1 cellular context compared by ENCODE assay signal in the genomic region with DNA sequence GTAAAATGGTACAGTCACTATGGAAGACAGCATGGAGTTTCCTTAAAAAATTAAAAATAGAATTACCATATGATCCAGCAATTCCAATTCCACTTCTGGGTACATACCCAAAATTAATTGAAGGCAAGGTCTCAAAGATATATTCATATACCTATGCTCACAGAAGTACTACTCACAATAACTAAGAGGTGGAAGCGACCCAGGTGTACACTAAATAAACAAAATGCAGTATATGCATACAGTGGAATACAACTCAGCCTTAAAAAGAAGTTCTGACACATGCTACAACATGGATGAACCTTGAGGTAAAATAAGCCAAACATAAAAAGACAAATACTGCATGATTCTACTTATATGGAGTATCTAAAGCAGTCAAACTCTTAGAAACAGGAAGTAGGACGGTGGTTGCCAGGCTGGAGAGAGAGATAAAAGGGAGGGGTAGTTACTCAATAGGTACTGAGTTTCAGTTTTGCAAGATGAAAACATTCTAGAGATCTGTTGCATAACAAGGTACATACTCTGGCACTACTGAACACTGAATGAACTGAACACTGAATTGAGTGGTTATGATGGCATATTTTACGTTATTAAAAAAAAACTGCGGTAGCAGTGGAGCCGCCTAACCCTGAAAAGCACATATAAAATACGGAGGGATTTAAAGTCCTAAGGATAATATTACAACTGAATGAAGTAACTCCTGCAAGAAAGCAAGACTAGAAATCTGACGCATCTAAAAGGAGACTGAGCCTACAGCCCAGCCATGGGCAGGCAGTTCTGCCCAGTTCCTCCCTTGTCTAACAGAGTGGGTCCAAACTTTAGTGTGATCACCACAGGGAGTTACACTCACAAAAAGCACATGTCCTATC.
A peak's percentile ranks its signal among the peaks of the same experiment; 100 is the strongest.
TF ChIP-seq lines count a peak whose summit lies in the region.

No MANE protein-coding gene starts in this region.

TF ChIP-seq in HepG2, 621 proteins besides CTCF, POLR2A, EP300 and RAD21 (continued from another document and continues in another):
- peak; percentile 47; the same call in 1 of the 2 replicates for TF ChIP-seq GABPB1 (CRISPR knock-in tag; IDR thresholded peaks at IDR 0.05)
- TF ChIP-seq ADNP (CRISPR knock-in tag; IDR thresholded peaks at IDR 0.05) = no peak
- no peak for TF ChIP-seq ZNF550 (CRISPR knock-in tag; IDR thresholded peaks at IDR 0.05; ENCODE audit: borderline replicate concordance)
- no peak for TF ChIP-seq SP140L (CRISPR knock-in tag; IDR thresholded peaks at IDR 0.05; ENCODE audit: borderline replicate concordance)
- no peak for TF ChIP-seq SMARCC2 (IDR thresholded peaks at IDR 0.05)
- TF ChIP-seq, protein P1, sequence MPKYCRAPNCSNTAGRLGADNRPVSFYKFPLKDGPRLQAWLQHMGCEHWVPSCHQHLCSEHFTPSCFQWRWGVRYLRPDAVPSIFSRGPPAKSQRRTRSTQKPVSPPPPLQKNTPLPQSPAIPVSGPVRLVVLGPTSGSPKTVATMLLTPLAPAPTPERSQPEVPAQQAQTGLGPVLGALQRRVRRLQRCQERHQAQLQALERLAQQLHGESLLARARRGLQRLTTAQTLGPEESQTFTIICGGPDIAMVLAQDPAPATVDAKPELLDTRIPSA (CRISPR knock-in tag; IDR thresholded peaks at IDR 0.05; ENCODE audit: borderline replicate concordance) = no peak
- no peak for TF ChIP-seq ZNF530 (CRISPR knock-in tag; IDR thresholded peaks at IDR 0.05; ENCODE audit: low read depth)
- no peak for TF ChIP-seq POGZ (CRISPR knock-in tag; IDR thresholded peaks at IDR 0.05)
- TF ChIP-seq, protein P2, sequence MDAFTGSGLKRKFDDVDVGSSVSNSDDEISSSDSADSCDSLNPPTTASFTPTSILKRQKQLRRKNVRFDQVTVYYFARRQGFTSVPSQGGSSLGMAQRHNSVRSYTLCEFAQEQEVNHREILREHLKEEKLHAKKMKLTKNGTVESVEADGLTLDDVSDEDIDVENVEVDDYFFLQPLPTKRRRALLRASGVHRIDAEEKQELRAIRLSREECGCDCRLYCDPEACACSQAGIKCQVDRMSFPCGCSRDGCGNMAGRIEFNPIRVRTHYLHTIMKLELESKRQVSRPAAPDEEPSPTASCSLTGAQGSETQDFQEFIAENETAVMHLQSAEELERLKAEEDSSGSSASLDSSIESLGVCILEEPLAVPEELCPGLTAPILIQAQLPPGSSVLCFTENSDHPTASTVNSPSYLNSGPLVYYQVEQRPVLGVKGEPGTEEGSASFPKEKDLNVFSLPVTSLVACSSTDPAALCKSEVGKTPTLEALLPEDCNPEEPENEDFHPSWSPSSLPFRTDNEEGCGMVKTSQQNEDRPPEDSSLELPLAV (CRISPR knock-in tag; conservative IDR thresholded peaks at IDR 0.05; ENCODE audit: low read depth) = no peak
- TF ChIP-seq NAIF1 (CRISPR knock-in tag; IDR thresholded peaks at IDR 0.05; ENCODE audit: borderline replicate concordance) = no peak
- no peak for TF ChIP-seq SP4 (CRISPR knock-in tag; IDR thresholded peaks at IDR 0.05)
- TF ChIP-seq ZNF180 (CRISPR knock-in tag; IDR thresholded peaks at IDR 0.05; ENCODE audit: borderline replicate concordance, low read depth) = no peak
- peak; percentile 58 for TF ChIP-seq PHF5A (CRISPR knock-in tag; IDR thresholded peaks at IDR 0.05; ENCODE audit: low read depth, unreplicated experiment)
- no peak for TF ChIP-seq FOSL1 (CRISPR knock-in tag; IDR thresholded peaks at IDR 0.05; ENCODE audit: borderline replicate concordance)
- TF ChIP-seq PHF21A (CRISPR knock-in tag; IDR thresholded peaks at IDR 0.05) = no peak
- no peak for TF ChIP-seq HOXD1 (CRISPR knock-in tag; IDR thresholded peaks at IDR 0.05)
- no peak for TF ChIP-seq SMAD9 (CRISPR knock-in tag; IDR thresholded peaks at IDR 0.05)
- TF ChIP-seq ASH2L (IDR thresholded peaks at IDR 0.05; ENCODE audit: insufficient read length, low read depth, low read length) = peak; percentile 40
- no peak for TF ChIP-seq HDAC1 (CRISPR knock-in tag; IDR thresholded peaks at IDR 0.05)
- TF ChIP-seq, protein P3, sequence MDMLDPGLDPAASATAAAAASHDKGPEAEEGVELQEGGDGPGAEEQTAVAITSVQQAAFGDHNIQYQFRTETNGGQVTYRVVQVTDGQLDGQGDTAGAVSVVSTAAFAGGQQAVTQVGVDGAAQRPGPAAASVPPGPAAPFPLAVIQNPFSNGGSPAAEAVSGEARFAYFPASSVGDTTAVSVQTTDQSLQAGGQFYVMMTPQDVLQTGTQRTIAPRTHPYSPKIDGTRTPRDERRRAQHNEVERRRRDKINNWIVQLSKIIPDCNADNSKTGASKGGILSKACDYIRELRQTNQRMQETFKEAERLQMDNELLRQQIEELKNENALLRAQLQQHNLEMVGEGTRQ (IDR thresholded peaks at IDR 0.05; ENCODE audit: low read depth, low read length) = no peak
- TF ChIP-seq, protein P3 (CRISPR knock-in tag; IDR thresholded peaks at IDR 0.05; ENCODE audit: borderline replicate concordance) = no peak
- peak; percentile 66 for TF ChIP-seq RXRB (CRISPR knock-in tag; IDR thresholded peaks at IDR 0.05; ENCODE audit: borderline replicate concordance)
- no peak for TF ChIP-seq ZNF460 (CRISPR knock-in tag; IDR thresholded peaks at IDR 0.05; ENCODE audit: borderline replicate concordance)
- no peak for TF ChIP-seq MYNN (CRISPR knock-in tag; IDR thresholded peaks at IDR 0.05; ENCODE audit: low read depth)
- no peak for TF ChIP-seq TRIM24 (CRISPR knock-in tag; IDR thresholded peaks at IDR 0.05)
- no peak for TF ChIP-seq ZNF432 (CRISPR knock-in tag; IDR thresholded peaks at IDR 0.05; ENCODE audit: borderline replicate concordance)
- peak; percentile 60; the same call in 1 of the 2 replicates for TF ChIP-seq ZKSCAN8 (CRISPR knock-in tag; IDR thresholded peaks at IDR 0.05; ENCODE audit: borderline replicate concordance)
- peak; percentile 48; the same call in 1 of the 2 replicates for TF ChIP-seq ZNF12 (CRISPR knock-in tag; IDR thresholded peaks at IDR 0.05)
- TF ChIP-seq, protein P4, sequence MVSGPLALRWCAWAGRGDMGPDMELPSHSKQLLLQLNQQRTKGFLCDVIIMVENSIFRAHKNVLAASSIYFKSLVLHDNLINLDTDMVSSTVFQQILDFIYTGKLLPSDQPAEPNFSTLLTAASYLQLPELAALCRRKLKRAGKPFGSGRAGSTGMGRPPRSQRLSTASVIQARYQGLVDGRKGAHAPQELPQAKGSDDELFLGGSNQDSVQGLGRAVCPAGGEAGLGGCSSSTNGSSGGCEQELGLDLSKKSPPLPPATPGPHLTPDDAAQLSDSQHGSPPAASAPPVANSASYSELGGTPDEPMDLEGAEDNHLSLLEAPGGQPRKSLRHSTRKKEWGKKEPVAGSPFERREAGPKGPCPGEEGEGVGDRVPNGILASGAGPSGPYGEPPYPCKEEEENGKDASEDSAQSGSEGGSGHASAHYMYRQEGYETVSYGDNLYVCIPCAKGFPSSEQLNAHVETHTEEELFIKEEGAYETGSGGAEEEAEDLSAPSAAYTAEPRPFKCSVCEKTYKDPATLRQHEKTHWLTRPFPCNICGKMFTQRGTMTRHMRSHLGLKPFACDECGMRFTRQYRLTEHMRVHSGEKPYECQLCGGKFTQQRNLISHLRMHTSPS (CRISPR knock-in tag; IDR thresholded peaks at IDR 0.05; ENCODE audit: low read depth) = no peak
- TF ChIP-seq, protein P5, sequence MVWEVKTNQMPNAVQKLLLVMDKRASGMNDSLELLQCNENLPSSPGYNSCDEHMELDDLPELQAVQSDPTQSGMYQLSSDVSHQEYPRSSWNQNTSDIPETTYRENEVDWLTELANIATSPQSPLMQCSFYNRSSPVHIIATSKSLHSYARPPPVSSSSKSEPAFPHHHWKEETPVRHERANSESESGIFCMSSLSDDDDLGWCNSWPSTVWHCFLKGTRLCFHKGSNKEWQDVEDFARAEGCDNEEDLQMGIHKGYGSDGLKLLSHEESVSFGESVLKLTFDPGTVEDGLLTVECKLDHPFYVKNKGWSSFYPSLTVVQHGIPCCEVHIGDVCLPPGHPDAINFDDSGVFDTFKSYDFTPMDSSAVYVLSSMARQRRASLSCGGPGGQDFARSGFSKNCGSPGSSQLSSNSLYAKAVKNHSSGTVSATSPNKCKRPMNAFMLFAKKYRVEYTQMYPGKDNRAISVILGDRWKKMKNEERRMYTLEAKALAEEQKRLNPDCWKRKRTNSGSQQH (CRISPR knock-in tag; IDR thresholded peaks at IDR 0.05; ENCODE audit: low read depth) = no peak
- TF ChIP-seq NFE2L1 (CRISPR knock-in tag; IDR thresholded peaks at IDR 0.05; ENCODE audit: borderline replicate concordance) = no peak
- TF ChIP-seq, protein P6, sequence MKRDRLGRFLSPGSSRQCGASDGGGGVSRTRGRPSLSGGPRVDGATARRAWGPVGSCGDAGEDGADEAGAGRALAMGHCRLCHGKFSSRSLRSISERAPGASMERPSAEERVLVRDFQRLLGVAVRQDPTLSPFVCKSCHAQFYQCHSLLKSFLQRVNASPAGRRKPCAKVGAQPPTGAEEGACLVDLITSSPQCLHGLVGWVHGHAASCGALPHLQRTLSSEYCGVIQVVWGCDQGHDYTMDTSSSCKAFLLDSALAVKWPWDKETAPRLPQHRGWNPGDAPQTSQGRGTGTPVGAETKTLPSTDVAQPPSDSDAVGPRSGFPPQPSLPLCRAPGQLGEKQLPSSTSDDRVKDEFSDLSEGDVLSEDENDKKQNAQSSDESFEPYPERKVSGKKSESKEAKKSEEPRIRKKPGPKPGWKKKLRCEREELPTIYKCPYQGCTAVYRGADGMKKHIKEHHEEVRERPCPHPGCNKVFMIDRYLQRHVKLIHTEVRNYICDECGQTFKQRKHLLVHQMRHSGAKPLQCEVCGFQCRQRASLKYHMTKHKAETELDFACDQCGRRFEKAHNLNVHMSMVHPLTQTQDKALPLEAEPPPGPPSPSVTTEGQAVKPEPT (CRISPR knock-in tag; IDR thresholded peaks at IDR 0.05; ENCODE audit: low read depth) = no peak
- no peak for TF ChIP-seq MAFK (conservative IDR thresholded peaks at IDR 0.05 in 1 of 2, IDR thresholded peaks at IDR 0.05 in 1 of 2; ENCODE audit: low read length in 2 of 2)
- TF ChIP-seq, protein P7, sequence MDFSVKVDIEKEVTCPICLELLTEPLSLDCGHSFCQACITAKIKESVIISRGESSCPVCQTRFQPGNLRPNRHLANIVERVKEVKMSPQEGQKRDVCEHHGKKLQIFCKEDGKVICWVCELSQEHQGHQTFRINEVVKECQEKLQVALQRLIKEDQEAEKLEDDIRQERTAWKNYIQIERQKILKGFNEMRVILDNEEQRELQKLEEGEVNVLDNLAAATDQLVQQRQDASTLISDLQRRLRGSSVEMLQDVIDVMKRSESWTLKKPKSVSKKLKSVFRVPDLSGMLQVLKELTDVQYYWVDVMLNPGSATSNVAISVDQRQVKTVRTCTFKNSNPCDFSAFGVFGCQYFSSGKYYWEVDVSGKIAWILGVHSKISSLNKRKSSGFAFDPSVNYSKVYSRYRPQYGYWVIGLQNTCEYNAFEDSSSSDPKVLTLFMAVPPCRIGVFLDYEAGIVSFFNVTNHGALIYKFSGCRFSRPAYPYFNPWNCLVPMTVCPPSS (IDR thresholded peaks at IDR 0.05) = no peak
- TF ChIP-seq, protein P8, sequence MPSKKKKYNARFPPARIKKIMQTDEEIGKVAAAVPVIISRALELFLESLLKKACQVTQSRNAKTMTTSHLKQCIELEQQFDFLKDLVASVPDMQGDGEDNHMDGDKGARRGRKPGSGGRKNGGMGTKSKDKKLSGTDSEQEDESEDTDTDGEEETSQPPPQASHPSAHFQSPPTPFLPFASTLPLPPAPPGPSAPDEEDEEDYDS (CRISPR knock-in tag; IDR thresholded peaks at IDR 0.05) = no peak
- TF ChIP-seq MED1 (CRISPR knock-in tag; IDR thresholded peaks at IDR 0.05) = peak; percentile 65; the same call in 1 of the 2 replicates
- TF ChIP-seq BCL6 (CRISPR knock-in tag; IDR thresholded peaks at IDR 0.05) = peak; percentile 94
- no peak for TF ChIP-seq EED (CRISPR knock-in tag; IDR thresholded peaks at IDR 0.05)
- 0 out of 2 replicates have a peak, but pooled peaks have one; percentile 16 for TF ChIP-seq KDM1A (CRISPR knock-in tag; IDR thresholded peaks at IDR 0.05)
- TF ChIP-seq ZMYM3 (CRISPR knock-in tag; IDR thresholded peaks at IDR 0.05) = no peak
- TF ChIP-seq ATF1 (CRISPR knock-in tag; IDR thresholded peaks at IDR 0.05) = no peak
- TF ChIP-seq CAMTA2 (CRISPR knock-in tag; IDR thresholded peaks at IDR 0.05; ENCODE audit: borderline replicate concordance) = no peak
- no peak for TF ChIP-seq HOXA9 (CRISPR knock-in tag; IDR thresholded peaks at IDR 0.05; ENCODE audit: borderline replicate concordance)
- peak; percentile 56; the same call in 1 of the 2 replicates for TF ChIP-seq TCF7 (IDR thresholded peaks at IDR 0.05; ENCODE audit: low read depth)
- no peak for TF ChIP-seq DMAP1 (CRISPR knock-in tag; IDR thresholded peaks at IDR 0.05)
- TF ChIP-seq, protein P9, sequence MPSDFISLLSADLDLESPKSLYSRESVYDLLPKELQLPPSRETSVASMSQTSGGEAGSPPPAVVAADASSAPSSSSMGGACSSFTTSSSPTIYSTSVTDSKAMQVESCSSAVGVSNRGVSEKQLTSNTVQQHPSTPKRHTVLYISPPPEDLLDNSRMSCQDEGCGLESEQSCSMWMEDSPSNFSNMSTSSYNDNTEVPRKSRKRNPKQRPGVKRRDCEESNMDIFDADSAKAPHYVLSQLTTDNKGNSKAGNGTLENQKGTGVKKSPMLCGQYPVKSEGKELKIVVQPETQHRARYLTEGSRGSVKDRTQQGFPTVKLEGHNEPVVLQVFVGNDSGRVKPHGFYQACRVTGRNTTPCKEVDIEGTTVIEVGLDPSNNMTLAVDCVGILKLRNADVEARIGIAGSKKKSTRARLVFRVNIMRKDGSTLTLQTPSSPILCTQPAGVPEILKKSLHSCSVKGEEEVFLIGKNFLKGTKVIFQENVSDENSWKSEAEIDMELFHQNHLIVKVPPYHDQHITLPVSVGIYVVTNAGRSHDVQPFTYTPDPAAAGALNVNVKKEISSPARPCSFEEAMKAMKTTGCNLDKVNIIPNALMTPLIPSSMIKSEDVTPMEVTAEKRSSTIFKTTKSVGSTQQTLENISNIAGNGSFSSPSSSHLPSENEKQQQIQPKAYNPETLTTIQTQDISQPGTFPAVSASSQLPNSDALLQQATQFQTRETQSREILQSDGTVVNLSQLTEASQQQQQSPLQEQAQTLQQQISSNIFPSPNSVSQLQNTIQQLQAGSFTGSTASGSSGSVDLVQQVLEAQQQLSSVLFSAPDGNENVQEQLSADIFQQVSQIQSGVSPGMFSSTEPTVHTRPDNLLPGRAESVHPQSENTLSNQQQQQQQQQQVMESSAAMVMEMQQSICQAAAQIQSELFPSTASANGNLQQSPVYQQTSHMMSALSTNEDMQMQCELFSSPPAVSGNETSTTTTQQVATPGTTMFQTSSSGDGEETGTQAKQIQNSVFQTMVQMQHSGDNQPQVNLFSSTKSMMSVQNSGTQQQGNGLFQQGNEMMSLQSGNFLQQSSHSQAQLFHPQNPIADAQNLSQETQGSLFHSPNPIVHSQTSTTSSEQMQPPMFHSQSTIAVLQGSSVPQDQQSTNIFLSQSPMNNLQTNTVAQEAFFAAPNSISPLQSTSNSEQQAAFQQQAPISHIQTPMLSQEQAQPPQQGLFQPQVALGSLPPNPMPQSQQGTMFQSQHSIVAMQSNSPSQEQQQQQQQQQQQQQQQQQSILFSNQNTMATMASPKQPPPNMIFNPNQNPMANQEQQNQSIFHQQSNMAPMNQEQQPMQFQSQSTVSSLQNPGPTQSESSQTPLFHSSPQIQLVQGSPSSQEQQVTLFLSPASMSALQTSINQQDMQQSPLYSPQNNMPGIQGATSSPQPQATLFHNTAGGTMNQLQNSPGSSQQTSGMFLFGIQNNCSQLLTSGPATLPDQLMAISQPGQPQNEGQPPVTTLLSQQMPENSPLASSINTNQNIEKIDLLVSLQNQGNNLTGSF (CRISPR knock-in tag; IDR thresholded peaks at IDR 0.05) = no peak
